In the genomic region with DNA sequence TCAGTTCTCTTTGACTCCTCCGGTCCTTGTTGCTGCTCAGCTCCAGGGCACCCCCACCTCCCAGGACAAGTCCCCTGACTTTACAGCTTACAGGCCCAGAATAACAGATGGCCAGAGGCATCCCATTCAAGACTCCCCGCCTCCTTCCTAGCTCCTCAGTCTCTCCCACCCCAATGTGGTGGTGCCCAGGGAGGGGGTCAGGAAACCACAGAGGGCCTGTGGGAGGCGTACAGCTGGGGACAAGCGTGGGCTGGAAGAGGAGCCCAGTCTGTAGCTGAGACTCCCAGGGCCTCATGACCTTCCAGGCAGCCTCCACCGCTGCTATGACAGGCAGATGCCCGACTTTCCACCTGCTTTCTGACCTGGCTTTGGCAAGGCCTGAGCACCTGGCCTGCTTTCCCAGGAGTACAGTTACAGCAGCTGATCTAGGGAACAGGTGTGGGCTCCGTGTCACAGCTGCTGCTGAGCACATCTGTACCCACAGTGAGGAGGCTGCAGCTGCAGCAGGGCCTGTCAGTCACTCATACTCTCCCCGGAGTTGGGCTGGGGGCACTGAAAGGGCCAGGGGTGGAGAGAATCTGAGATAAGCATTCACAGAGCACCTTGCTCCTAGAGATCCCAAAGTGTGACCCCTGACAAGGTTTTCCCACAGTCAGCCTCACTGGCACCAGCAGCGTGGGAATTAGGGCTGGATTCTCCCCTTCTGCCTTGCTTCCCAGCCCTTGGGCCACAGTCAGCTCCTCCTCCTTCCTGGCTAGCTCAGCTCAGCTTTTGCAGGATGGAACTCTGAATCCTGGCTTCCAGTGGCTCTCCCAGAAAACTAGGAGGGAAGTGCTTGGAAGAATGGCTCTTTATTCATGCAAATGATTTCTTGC, we compare ENCODE assay signal across 11 cellular contexts. TPM values are rescaled to one million over a fixed set of nuclear protein-coding genes. Genes with fewer than 3 reads are reported as not detected.
DNase-seq lines count a peak whose midpoint lies in the region; FAIRE-seq and TF ChIP-seq lines count a peak whose summit lies in the region.
"Had no signal": no experiment of that assay in that cellular context is flagged by ENCODE, and none has a peak within 500 bp of the region (broad histone marks: within the 10 kb centered on the region; RNA-seq: fewer than 3 reads in every experiment).

No MANE protein-coding gene starts in this region.

- FAIRE-seq in GM12891 (lab: Jason Lieb, UNC): no peak

- TF ChIP-seq POLR2A in stomach (IDR thresholded peaks at IDR 0.05) (no peak), GM12891 (IDR thresholded peaks at IDR 0.05; ENCODE audit: low read depth, low read length) (no peak)

- DNase-seq in LHCN-M2 (ENCODE audit: low read depth) (peak; percentile 97), RPMI8226 (peak; percentile 72), foreskin melanocyte (peak; percentile 46), stomach (no peak), C1 segment of cervical spinal cord (lab: John Stamatoyannopoulos, UW) (no peak), substantia nigra (lab: John Stamatoyannopoulos, UW) (no peak), GM12891 (ENCODE audit: insufficient read length, low spot score) (no peak)
- DNase-seq in activated CD8-positive, alpha-beta memory T cell treated with anti-CD3 and anti-CD28 coated beads, Interleukin-2, amount 50 U/mL, for 4 hours: no peak
- DNase-seq: activated naive CD4-positive, alpha-beta T cell treated with anti-CD3 and anti-CD28 coated beads for 36 hours; stimulated activated naive CD4-positive, alpha-beta T cell had no signal

- H3K4me1 ChIP-seq in stomach: peaks cover 8 to 30% (median 17%) of the 10 kb centered on the region in 4 donors

- 72 to 85% (median 77%) methylated on average over 2 to 9 of the region's 9 CpGs for WGBS in stomach, 5 donors

- peaks cover 0 to 10% (median 0%) of the 10 kb centered on the region in 3 donors for H3K27me3 ChIP-seq in stomach

- H3K27ac ChIP-seq in stomach: peak overlapping the region in 3 of 5 donors; percentile 11 to 54 (median 41)
- no peak overlapping the region for H3K27ac ChIP-seq in substantia nigra (ENCODE audit: low read depth, low read length, poor library complexity, severe bottlenecking)
- H3K27ac ChIP-seq: HL-60 had no signal

- H3K36me3 ChIP-seq in stomach: no peaks in the 10 kb centered on the region

- TF ChIP-seq CTCF in stomach (IDR thresholded peaks at IDR 0.05): no peak

- H3K4me3 ChIP-seq in stomach: no peak overlapping the region

- TF ChIP-seq EP300 in stomach (IDR thresholded peaks at IDR 0.05): no peak

- no peaks in the 10 kb centered on the region for H3K9me3 ChIP-seq in stomach

- intact Hi-C loops in stomach (cut with DNase I; ENCODE audit: low total_unique reads): no loop called here

TF ChIP-seq in GM12891, 5 proteins besides CTCF, POLR2A, EP300 and RAD21:
- TF ChIP-seq POLR2AphosphoS5 (IDR thresholded peaks at IDR 0.05; ENCODE audit: low read depth, low read length) (no peak), PAX5 (IDR thresholded peaks at IDR 0.05; ENCODE audit: insufficient read depth, low read length, severe bottlenecking) (no peak), SPI1 (IDR thresholded peaks at IDR 0.05; ENCODE audit: low read depth, low read length) (no peak), POU2F2 (IDR thresholded peaks at IDR 0.05; ENCODE audit: low read depth, low read length) (no peak), TAF1 (IDR thresholded peaks at IDR 0.05; ENCODE audit: low read depth, low read length) (no peak)

RNA-seq across cellular contexts. Expression of a gene that starts 7.1 kb away (rescaled TPM):
- total RNA-seq in LHCN-M2 (2014; rRNA removed) (34.7 and 35.0 TPM in 2 replicates), stomach (10 to 100 TPM in 4 of 5 donors, 1 to 10 TPM in 1; 8.2 to 33.0 (median 17.3) TPM)
- 27.1 TPM for polyA plus RNA-seq in LHCN-M2 (2012)
- polyA plus RNA-seq in stomach: 1 to 10 TPM; 3.0 to 4.7 (median 4.7) TPM
- 0.23 TPM for polyA plus RNA-seq in GM12891 (2012; ENCODE audit: low read depth, missing spikeins)

RNA-seq across cellular contexts. Expression of a gene that starts 24.9 kb away (rescaled TPM):
- total RNA-seq in LHCN-M2 (2014; rRNA removed) (336 and 492 TPM in 2 replicates), stomach (1,000 to 10,000 TPM in 2 of 5 donors, 100 to 1,000 TPM in 3; 304 to 2,162 (median 853) TPM)
- 491 TPM for polyA plus RNA-seq in LHCN-M2 (2012)
- 100 to 1,000 TPM; 220 to 641 (median 274) TPM for polyA plus RNA-seq in stomach
- polyA plus RNA-seq in GM12891 (2012; ENCODE audit: low read depth, missing spikeins): 21.0 TPM

Comparison
In these comparisons a context has a peak if more than half of its experiments do, and no peak if none do; other contexts are left out.
1. DNase-seq: peak in LHCN-M2 (single experiment), RPMI8226 (single experiment) and foreskin melanocyte (single experiment); none in stomach (single experiment), C1 segment of cervical spinal cord (0 of 14), substantia nigra (0 of 49), GM12891 (single experiment) and activated CD8-positive, alpha-beta memory T cell treated with anti-CD3 and anti-CD28 coated beads, Interleukin-2, amount 50 U/mL, for 4 hours (single experiment).